Comparison of ENCODE assay signal across 9 cellular contexts in genomic region chr19:48258350-48258749, GRCh38. TPM values are rescaled to one million over a fixed set of nuclear protein-coding genes. Genes with fewer than 3 reads are reported as not detected.
DNase-seq lines count a peak whose midpoint lies in the region; ATAC-seq, FAIRE-seq and TF ChIP-seq lines count a peak whose summit lies in the region.
"Had no signal": no experiment of that assay in that cellular context is flagged by ENCODE, and none has a peak within 500 bp of the region (broad histone marks: within the 10 kb centered on the region; RNA-seq: fewer than 3 reads in every experiment).

No MANE protein-coding gene starts in this region.

- DNase-seq in GM06990 (ENCODE audit: extremely low read depth, insufficient read length) (no peak), MV-4-11 (lab: John Stamatoyannopoulos, UW) (peak; percentile 72), GM12878 (ENCODE audit: low read depth, low spot score) (no peak), pancreas (no peak), ACHN (no peak), frontal cortex (ENCODE audit: low spot score in 2 of 2) (no peak)

- RAD21 ChIA-PET in GM12878 (lab: Charles Lee; ENCODE audit: unreplicated experiment) = interaction anchor here (1.4 to 3.3 kb wide), 4 partner anchors 9 to 149 kb away, joined by 3 to 38 read pairs (median 26); partner anchors contain the start of gene PLA2G4C

- H3K27me3 ChIP-seq in GM06990 (replicated peaks; ENCODE audit: control insufficient read depth, insufficient read depth, low read length) (no peaks in the 10 kb centered on the region), GM12878 (replicated peaks in 1 of 2; ENCODE audit: control insufficient read depth in 2 of 2, insufficient read depth in 2 of 2, low read length in 1 of 2) (no peaks in the 10 kb centered on the region), pancreas (no peaks in the 10 kb centered on the region)

- peak overlapping the region; percentile 29 for H2AFZ ChIP-seq in GM12878 (ENCODE audit: control insufficient read depth, low read depth, low read length)

- H3K4me3 ChIP-seq in GM06990 (replicated peaks; ENCODE audit: low read depth, low read length) (peak overlapping the region; percentile 23), GM12878 (peak overlapping the region; percentile 66), pancreas (no peak overlapping the region)

- FAIRE-seq in GM12878 (lab: Jason Lieb, UNC) (peak; percentile 61), pancreas (lab: Jason Lieb, UNC) (peak; percentile 92), frontal cortex (lab: Jason Lieb, UNC) (no peak)

- WGBS in GM12878 (ENCODE audit: insufficient coverage, insufficient replicate concordance, low lambda C conversion rate, missing lambda C conversion rate) = 2% methylated on average over 6 of the region's 6 CpGs
- 74 to 77% methylated on average over 6 of the region's 6 CpGs for WGBS in pancreas, 2 donors

- TF ChIP-seq CTCF in GM06990 (IDR thresholded peaks at IDR 0.05; ENCODE audit: insufficient read depth, low read length, poor library complexity, severe bottlenecking) = no peak
- no peak for TF ChIP-seq CTCF in GM12878 (IDR thresholded peaks at IDR 0.05 in 2 of 3, conservative IDR thresholded peaks at IDR 0.05 in 1 of 3; ENCODE audit: control insufficient read depth in 2 of 3, extremely low read depth in 1 of 3, insufficient read depth in 1 of 3, low read depth in 3 of 3, low read length in 3 of 3)
- no peak for TF ChIP-seq CTCF in pancreas (IDR thresholded peaks at IDR 0.05)

- H3K9ac ChIP-seq in GM12878 (ENCODE audit: control insufficient read depth, insufficient read depth, low read length) = peak overlapping the region; percentile 31; the same call in 1 of the 2 replicates

- peak overlapping the region; percentile 67 for H3K27ac ChIP-seq in GM12878 (ENCODE audit: control insufficient read depth, insufficient read depth)
- peak overlapping the region in 1 of 4 donors; percentile 27 for H3K27ac ChIP-seq in pancreas

- in situ Hi-C loops in GM12878 (cut with MboI) = no loop called here
- in situ Hi-C loops in ACHN (cut with HindIII; ENCODE audit: low pct_ligation_motif_present, low pct_unique_long_range_greater_than_20kb, low sequenced_read_pairs) = no loop called here

- POLR2A ChIA-PET in GM12878 (lab: Charles Lee) = interaction anchor here (0.9 to 1.3 kb wide), 3 partner anchors 55 to 102 kb away, joined by 3 to 4 read pairs (median 4); no protein-coding TSS in a partner anchor

- H3K9me3 ChIP-seq in GM12878 (replicated peaks; ENCODE audit: control insufficient read depth, insufficient read depth, low read length) (no peaks in the 10 kb centered on the region), pancreas (no peaks in the 10 kb centered on the region)

- TF ChIP-seq POLR2A in GM12878 (IDR thresholded peaks at IDR 0.05; ENCODE audit: low read depth, low read length) = no peak

- H4K20me1 ChIP-seq in GM12878 (ENCODE audit: control insufficient read depth, insufficient read depth) = no peaks in the 10 kb centered on the region

- SMC1A ChIA-PET in GM12878 (lab: Charles Lee; ENCODE audit: uncharacterized antibody, unreplicated experiment) = interaction anchor here (0.6 to 5.8 kb wide), 8 partner anchors 9 to 149 kb away, joined by 3 to 67 read pairs (median 5); partner anchors contain the start of gene PLA2G4C

- peaks cover 23% of the 10 kb centered on the region for H3K79me2 ChIP-seq in GM12878 (ENCODE audit: control insufficient read depth, insufficient read depth, low read length)

- no peak for TF ChIP-seq EP300 in GM12878 (IDR thresholded peaks at IDR 0.05; ENCODE audit: borderline replicate concordance in 1 of 2, control insufficient read depth in 1 of 2, low read depth in 2 of 2, low read length in 2 of 2)

- CTCF ChIA-PET in GM12878 (lab: Yijun Ruan, JAX) = interaction anchor here (0.7 to 5.0 kb wide), 6 partner anchors 8 to 151 kb away, joined by 3 to 48 read pairs (median 6); no protein-coding TSS in a partner anchor

- H3K36me3 ChIP-seq in GM06990 (ENCODE audit: control insufficient read depth, insufficient read depth, low read length) (no peaks in the 10 kb centered on the region), GM12878 (ENCODE audit: control insufficient read depth in 2 of 2, insufficient read depth in 2 of 2, low read length in 1 of 2) (no peaks in the 10 kb centered on the region), pancreas (no peaks in the 10 kb centered on the region)

- ATAC-seq in GM12878 (peak; percentile 15), pancreas (no peak), GM18520 (IDR thresholded peaks at IDR 0.05; ENCODE audit: unreplicated experiment) (no peak), HG02678 (IDR thresholded peaks at IDR 0.05; ENCODE audit: unreplicated experiment) (no peak)
- ATAC-seq: esophagus mucosa had no signal

- no peak for TF ChIP-seq RAD21 in GM12878 (IDR thresholded peaks at IDR 0.05; ENCODE audit: insufficient read depth, low read depth, low read length)

- intact Hi-C loops in GM12878 (cut with micrococcal nuclease; ENCODE audit: unreplicated experiment) (no loop called here), pancreas (cut with DNase I) (no loop called here)

- BruUV-seq in GM12878 (replicated peaks; lab: Mats Ljungman, UMichigan) = no TSS peak

- peaks cover 12% of the 10 kb centered on the region for H3K4me1 ChIP-seq in GM12878 (ENCODE audit: control insufficient read depth, insufficient read depth, low read length)
- H3K4me1 ChIP-seq in pancreas = peaks cover 2 to 14% (median 13%) of the 10 kb centered on the region in 3 donors

- H3K4me2 ChIP-seq in GM12878 (ENCODE audit: control insufficient read depth, insufficient read depth) = peak overlapping the region; percentile 56

TF ChIP-seq in GM12878, 131 proteins besides CTCF, POLR2A, EP300 and RAD21 (continues in another document):
- TF ChIP-seq TARDBP (IDR thresholded peaks at IDR 0.05; ENCODE audit: borderline replicate concordance) (no peak), BRCA1 (IDR thresholded peaks at IDR 0.05; ENCODE audit: low read depth, low read length) (no peak), SRF (IDR thresholded peaks at IDR 0.05; ENCODE audit: low read depth in 2 of 2, low read length in 2 of 2) (no peak), SPI1 (IDR thresholded peaks at IDR 0.05; ENCODE audit: borderline replicate concordance, insufficient read depth, low read depth, low read length) (peak; percentile 73; the same call in 1 of the 2 replicates), SIN3A (IDR thresholded peaks at IDR 0.05; ENCODE audit: low read depth, low read length) (no peak), NFYA (IDR thresholded peaks at IDR 0.05; ENCODE audit: borderline replicate concordance, low read depth, low read length) (no peak)

RNA-seq across cellular contexts. Expression of gene CARD8, which starts 2.6 kb away (rescaled TPM):
- total RNA-seq in GM12878 (2013; cell fraction: nucleolus; rRNA removed) = 322 and 361 TPM in 2 replicates
- total RNA-seq in GM12878 (2014; rRNA removed) = 39.4 and 39.8 TPM in 2 replicates
- 52.5 and 63.7 TPM in 2 replicates for total RNA-seq in GM12878 (2014; rRNA removed; fragmentation: Illumina TruSeq; extraction: Trizol)
- 47.2 and 48.2 TPM in 2 replicates for total RNA-seq in GM12878 (2021)
- 25.5 TPM for polyA plus RNA-seq in GM12878 (2011; ENCODE audit: low read depth)
- polyA plus RNA-seq in GM12878 (2011; rRNA removed) = 56.5 and 66.1 TPM in 2 replicates
- polyA plus RNA-seq in GM12878 (2011; cell fraction: cytosol; rRNA removed) = 39.6 and 40.3 TPM in 2 replicates
- 166 and 173 TPM in 2 replicates for polyA plus RNA-seq in GM12878 (2011; cell fraction: nucleus; rRNA removed)
- polyA plus RNA-seq in GM12878 (2012) = 40.0 and 40.4 TPM in 2 replicates
- 69.8 and 91.0 TPM in 2 replicates for polyA plus RNA-seq in GM12878 (2014; fragmentation: Illumina TruSeq; extraction: Trizol)
- 10 to 100 TPM; 41.7 to 44.0 TPM for polyA plus RNA-seq in GM12878 (2014; fragmentation: Nextera tagmentation; extraction: Ambion mirVana)
- 41.4 and 49.2 TPM in 2 replicates for polyA plus RNA-seq in GM12878 (2014; rRNA removed)
- polyA plus RNA-seq in GM12878 (2016; fragmentation: Nextera tagmentation; extraction: Ambion mirVana) = 10 to 100 TPM; 42.3 to 43.2 TPM
- polyA minus RNA-seq in GM12878 (2011; rRNA and poly(A)+ RNA removed) = 35.4 and 42.2 TPM in 2 replicates
- polyA minus RNA-seq in GM12878 (2011; cell fraction: cytosol; rRNA and poly(A)+ RNA removed) = 20.4 and 24.1 TPM in 2 replicates
- polyA minus RNA-seq in GM12878 (2011; cell fraction: nucleus; rRNA and poly(A)+ RNA removed) = 52.0 and 77.9 TPM in 2 replicates
- 10 to 100 TPM in 5 of 6 donors, 1 to 10 TPM in 1; 8.6 to 26.0 (median 15.1) TPM for total RNA-seq in pancreas
- 10 to 100 TPM; 19.4 to 19.8 TPM for polyA plus RNA-seq in pancreas
- 12.6 TPM for total RNA-seq in frontal cortex

RNA-seq across cellular contexts. Expression of gene ZNF114, which starts 11.5 kb away (rescaled TPM):
- total RNA-seq in GM12878 (2013; cell fraction: nucleolus; rRNA removed) = not detected in 2 replicates
- total RNA-seq in GM12878 (2014; rRNA removed) = 5.0 TPM in 2 replicates
- total RNA-seq in GM12878 (2014; rRNA removed; fragmentation: Illumina TruSeq; extraction: Trizol) = 6.1 TPM in 2 replicates
- total RNA-seq in GM12878 (2021) = 2.9 and 5.7 TPM in 2 replicates
- polyA plus RNA-seq in GM12878 (2011; ENCODE audit: low read depth) = 0.72 TPM
- polyA plus RNA-seq in GM12878 (2011; rRNA removed) = 0.09 TPM in 1 of 2 replicates, not detected in the other
- 0.16 TPM in 1 of 2 replicates, not detected in the other for polyA plus RNA-seq in GM12878 (2011; cell fraction: cytosol; rRNA removed)
- not detected in 2 replicates for polyA plus RNA-seq in GM12878 (2011; cell fraction: nucleus; rRNA removed)
- 0.77 and 0.81 TPM in 2 replicates for polyA plus RNA-seq in GM12878 (2012)
- 5.6 and 5.7 TPM in 2 replicates for polyA plus RNA-seq in GM12878 (2014; fragmentation: Illumina TruSeq; extraction: Trizol)
- polyA plus RNA-seq in GM12878 (2014; fragmentation: Nextera tagmentation; extraction: Ambion mirVana) = 1 to 10 TPM; 1.0 to 2.0 TPM
- 3.5 and 3.8 TPM in 2 replicates for polyA plus RNA-seq in GM12878 (2014; rRNA removed)
- 1 to 10 TPM; 4.9 to 5.7 TPM for polyA plus RNA-seq in GM12878 (2016; fragmentation: Nextera tagmentation; extraction: Ambion mirVana)
- not detected in 2 replicates for polyA minus RNA-seq in GM12878 (2011; rRNA and poly(A)+ RNA removed)
- not detected in 2 replicates for polyA minus RNA-seq in GM12878 (2011; cell fraction: cytosol; rRNA and poly(A)+ RNA removed)
- polyA minus RNA-seq in GM12878 (2011; cell fraction: nucleus; rRNA and poly(A)+ RNA removed) = not detected in 2 replicates
- total RNA-seq in pancreas = 1 to 10 TPM in 3 of 6 donors, under 1 TPM in 3; 0.16 to 2.0 (median 0.94) TPM
- polyA plus RNA-seq in pancreas = under 1 TPM; 0.30 to 0.70 TPM
- total RNA-seq in frontal cortex = 6.9 TPM
- total RNA-seq: esophagus mucosa had no signal

Comparison
In these comparisons a context has a peak if more than half of its experiments do, and no peak if none do; other contexts are left out.
1. H3K4me3 ChIP-seq: peak in GM06990 (single experiment) and GM12878 (single experiment); none in pancreas (0 of 4).